In genomic region chr1:35281565-35281964, GRCh38 we compare ENCODE assay signal across 36 cellular contexts.
"Had no signal": no experiment of that assay in that cellular context is flagged by ENCODE, and none has a peak within 500 bp of the region (broad histone marks: within the 10 kb centered on the region; RNA-seq: fewer than 3 reads in every experiment).

No MANE protein-coding gene starts in this region.

- FAIRE-seq: astrocyte, TTC549 had no signal

- H3K9me3 Mint-ChIP-seq: activated T-helper 17 cell treated with anti-CD3 and anti-CD28 coated beads, Interleukin-2, amount 50 U/mL, for 72 hours had no signal

- H3K27ac Mint-ChIP-seq: activated B cell treated with CpG ODN at 0.5 μM for 24 hours; activated CD4-positive, alpha-beta memory T cell treated with anti-CD3 and anti-CD28 coated beads for 36 hours; activated CD4-positive, alpha-beta T cell treated with anti-CD3 and anti-CD28 coated beads, Interleukin-2, amount 10 ng/mL, durations not matched to agents 24 days and 14 days; activated CD8-positive, alpha-beta T cell treated with anti-CD3 and anti-CD28 coated beads for 36 hours; activated naive CD4-positive, alpha-beta T cell treated with anti-CD3 and anti-CD28 coated beads for 36 hours; activated naive CD4-positive, alpha-beta T cell treated with anti-CD3 and anti-CD28 coated beads, Interleukin-2, amount 50 U/mL, for 72 hours; activated naive CD8-positive, alpha-beta T cell treated with anti-CD3 and anti-CD28 coated beads for 36 hours; activated T-cell treated with anti-CD3 and anti-CD28 coated beads, Interleukin-2, amount 50 U/mL, for 72 hours; activated T-helper 1 cell treated with anti-CD3 and anti-CD28 coated beads, Interleukin-12 subunit alpha, Interleukin-12 subunit beta, Interleukin-2, Interleukin-4 antibody, amounts not matched to agents 30 ng/mL and 10 ng/mL and 1 ng/mL, durations not matched to agents 14 hours and 24 hours and 36 hours; activated T-helper 17 cell treated with anti-CD3 and anti-CD28 coated beads, Interleukin-2, amount 50 U/mL, for 72 hours; T-helper 1 cell treated with Interleukin-12 subunit alpha and Interleukin-12 subunit beta and Interleukin-4 antibody, amounts not matched to agents 30 μg/mL and 1 μg/mL, for 36 hours; T-helper 2 cell treated with Interferon-gamma antibody and Interleukin-4, amounts not matched to agents 5 μg/mL and 100 μg/mL, for 36 hours had no signal

- H3K4me3 Mint-ChIP-seq: activated B cell treated with CpG ODN at 0.5 μM for 24 hours; activated CD4-positive, alpha-beta memory T cell treated with anti-CD3 and anti-CD28 coated beads for 36 hours; activated CD4-positive, alpha-beta T cell treated with anti-CD3 and anti-CD28 coated beads, Interleukin-2, amount 10 ng/mL, durations not matched to agents 24 days and 14 days; activated CD8-positive, alpha-beta T cell treated with anti-CD3 and anti-CD28 coated beads for 36 hours; activated naive CD4-positive, alpha-beta T cell treated with anti-CD3 and anti-CD28 coated beads for 36 hours; activated naive CD8-positive, alpha-beta T cell treated with anti-CD3 and anti-CD28 coated beads for 36 hours; activated T-cell treated with anti-CD3 and anti-CD28 coated beads, Interleukin-2, amount 50 U/mL, for 4 hours; activated T-cell treated with anti-CD3 and anti-CD28 coated beads, Interleukin-2, amount 50 U/mL, for 72 hours; activated T-helper 1 cell treated with anti-CD3 and anti-CD28 coated beads, Interleukin-12 subunit alpha, Interleukin-12 subunit beta, Interleukin-2, Interleukin-4 antibody, amounts not matched to agents 30 ng/mL and 10 ng/mL and 1 ng/mL, durations not matched to agents 14 hours and 24 hours and 36 hours; activated T-helper 17 cell treated with anti-CD3 and anti-CD28 coated beads, Interleukin-2, amount 50 U/mL, for 72 hours; T-helper 1 cell treated with Interleukin-12 subunit alpha and Interleukin-12 subunit beta and Interleukin-4 antibody, amounts not matched to agents 30 μg/mL and 1 μg/mL, for 36 hours; T-helper 2 cell treated with Interferon-gamma antibody and Interleukin-4, amounts not matched to agents 5 μg/mL and 100 μg/mL, for 36 hours had no signal

- H3K4me3 ChIP-seq: adrenal gland, body of pancreas, breast epithelium had no signal

- H3K27me3 ChIP-seq: adrenal gland, body of pancreas, brain microvascular endothelial cell, breast epithelium had no signal

- H3K4me1 ChIP-seq: adrenal gland, body of pancreas, breast epithelium had no signal

- H3K27ac ChIP-seq: adrenal gland, body of pancreas, brain microvascular endothelial cell, breast epithelium, VCaP had no signal

- DNase-seq: activated B cell treated with CpG ODN at 0.5 μM for 24 hours; activated CD4-positive, alpha-beta memory T cell treated with anti-CD3 and anti-CD28 coated beads for 36 hours; activated CD4-positive, alpha-beta T cell treated with anti-CD3 and anti-CD28 coated beads for 4 hours; activated CD4-positive, alpha-beta T cell treated with anti-CD3 and anti-CD28 coated beads, Interleukin-2, amount 10 ng/mL, durations not matched to agents 24 days and 14 days; activated CD4-positive, alpha-beta T cell treated with anti-CD3 and anti-CD28 coated beads, Interleukin-2, amount 50 U/mL, for 1 hour; activated CD4-positive, alpha-beta T cell treated with anti-CD3 and anti-CD28 coated beads, Interleukin-2, amount 50 U/mL, for 4 hours; activated CD4-positive, CD25-positive, alpha-beta regulatory T cell treated with anti-CD3 and anti-CD28 coated beads, Interleukin-2, amount 50 U/mL, for 72 hours; activated CD8-positive, alpha-beta memory T cell treated with anti-CD3 and anti-CD28 coated beads, Interleukin-2, amount 50 U/mL, for 4 hours; activated CD8-positive, alpha-beta T cell treated with anti-CD3 and anti-CD28 coated beads for 36 hours; activated effector memory CD4-positive, alpha-beta T cell treated with anti-CD3 and anti-CD28 coated beads, Interleukin-2, amount 50 U/mL, for 16 hours; activated gamma-delta T cell treated with Interleukin-2 at 50 U/mL for 16 hours; activated naive CD4-positive, alpha-beta T cell; activated naive CD4-positive, alpha-beta T cell treated with anti-CD3 and anti-CD28 coated beads for 36 hours; activated naive CD4-positive, alpha-beta T cell treated with anti-CD3 and anti-CD28 coated beads, Interleukin-2, amount 50 U/mL, for 16 hours; activated naive CD8-positive, alpha-beta T cell treated with anti-CD3 and anti-CD28 coated beads for 36 hours; activated T-cell treated with anti-CD3 and anti-CD28 coated beads for 4 hours; activated T-cell treated with anti-CD3 and anti-CD28 coated beads, Interleukin-2, amount 50 U/mL, for 1 hour; activated T-cell treated with anti-CD3 and anti-CD28 coated beads, Interleukin-2, amount 50 U/mL, for 4 hours; activated T-cell treated with anti-CD3 and anti-CD28 coated beads, Interleukin-2, amount 50 U/mL, for 72 hours; adrenal gland; amniotic stem cell; aorta; body of pancreas; brain microvascular endothelial cell; central memory CD4-positive, alpha-beta T cell; T-helper 2 cell; T-helper 9 cell had no signal

- ATAC-seq: activated CD8-positive, alpha-beta T cell treated with anti-CD3 and anti-CD28 coated beads for 36 hours; activated naive CD4-positive, alpha-beta T cell treated with anti-CD3 and anti-CD28 coated beads, Interleukin-2, amount 50 U/mL, for 72 hours; activated T-cell treated with anti-CD3 and anti-CD28 coated beads, Interleukin-2, amount 50 U/mL, for 4 hours; activated T-cell treated with anti-CD3 and anti-CD28 coated beads, Interleukin-2, amount 50 U/mL, for 72 hours; activated T-helper 17 cell treated with anti-CD3 and anti-CD28 coated beads, Interleukin-2, amount 50 U/mL, for 72 hours; body of pancreas had no signal

- H3K36me3 ChIP-seq: adrenal gland, breast epithelium had no signal

- H3K27me3 Mint-ChIP-seq: activated B cell treated with CpG ODN at 0.5 μM for 24 hours; activated CD4-positive, alpha-beta memory T cell treated with anti-CD3 and anti-CD28 coated beads for 36 hours; activated CD4-positive, alpha-beta T cell treated with anti-CD3 and anti-CD28 coated beads, Interleukin-2, amount 10 ng/mL, durations not matched to agents 24 days and 14 days; activated CD8-positive, alpha-beta T cell treated with anti-CD3 and anti-CD28 coated beads for 36 hours; activated naive CD8-positive, alpha-beta T cell treated with anti-CD3 and anti-CD28 coated beads for 36 hours; activated T-helper 17 cell treated with anti-CD3 and anti-CD28 coated beads, Interleukin-2, amount 50 U/mL, for 72 hours had no signal

- H3K9me3 ChIP-seq: adrenal gland, body of pancreas, breast epithelium had no signal
